ENCODE assay signal across 1 cellular context in the genomic region with DNA sequence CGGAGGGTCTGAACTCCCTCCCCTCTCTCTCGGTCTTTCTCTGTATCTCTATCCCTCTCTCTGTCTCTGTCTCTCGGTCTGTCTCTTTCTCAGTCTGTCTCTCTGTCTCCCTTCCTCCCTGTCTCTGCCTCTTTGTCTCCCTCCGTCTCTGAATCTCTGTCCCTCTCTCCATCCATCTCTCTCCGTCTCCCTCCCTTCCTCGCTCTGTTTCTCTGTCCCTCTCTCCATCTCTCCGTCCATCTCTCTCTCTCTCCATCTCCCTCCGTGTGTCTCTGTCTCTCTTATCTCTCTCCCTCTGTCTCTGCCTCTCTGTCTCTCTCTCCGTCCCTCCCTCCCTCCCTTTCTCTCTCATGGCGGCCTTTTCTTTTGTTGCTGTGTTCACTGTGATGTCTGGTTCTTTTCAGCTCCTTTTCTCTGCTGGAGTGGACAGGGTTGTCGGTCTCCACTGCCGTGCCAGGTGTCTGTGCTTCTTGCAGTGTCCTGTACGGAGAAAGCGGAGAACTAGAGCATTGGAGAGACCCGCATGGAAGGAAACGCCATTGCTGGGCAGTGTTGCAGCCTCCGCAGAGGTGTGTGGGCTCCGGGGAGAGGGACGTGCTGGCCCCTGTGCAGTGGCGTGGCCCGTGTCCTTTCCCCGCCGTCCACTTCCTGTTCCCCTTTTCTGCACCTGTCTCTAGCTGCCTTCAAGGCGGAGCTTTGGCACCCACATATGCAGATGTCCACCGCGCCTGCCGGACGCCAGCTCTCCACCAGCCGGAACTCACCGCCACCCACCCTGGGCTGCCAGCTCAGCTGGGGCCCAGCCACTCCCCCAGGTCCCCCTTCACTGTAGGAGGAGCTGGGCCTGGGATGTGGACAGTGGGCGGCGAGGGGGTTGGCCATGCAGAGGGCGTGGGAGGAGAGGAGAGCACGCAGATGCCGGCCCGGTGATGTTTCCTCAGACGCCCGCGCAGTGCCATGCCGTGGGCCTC.
TF ChIP-seq lines count a peak whose summit lies in the region.

No MANE protein-coding gene starts in this region.

TF ChIP-seq in GM12878, 131 proteins besides CTCF, POLR2A, EP300 and RAD21 (continued from another document):
- TF ChIP-seq, protein P1, sequence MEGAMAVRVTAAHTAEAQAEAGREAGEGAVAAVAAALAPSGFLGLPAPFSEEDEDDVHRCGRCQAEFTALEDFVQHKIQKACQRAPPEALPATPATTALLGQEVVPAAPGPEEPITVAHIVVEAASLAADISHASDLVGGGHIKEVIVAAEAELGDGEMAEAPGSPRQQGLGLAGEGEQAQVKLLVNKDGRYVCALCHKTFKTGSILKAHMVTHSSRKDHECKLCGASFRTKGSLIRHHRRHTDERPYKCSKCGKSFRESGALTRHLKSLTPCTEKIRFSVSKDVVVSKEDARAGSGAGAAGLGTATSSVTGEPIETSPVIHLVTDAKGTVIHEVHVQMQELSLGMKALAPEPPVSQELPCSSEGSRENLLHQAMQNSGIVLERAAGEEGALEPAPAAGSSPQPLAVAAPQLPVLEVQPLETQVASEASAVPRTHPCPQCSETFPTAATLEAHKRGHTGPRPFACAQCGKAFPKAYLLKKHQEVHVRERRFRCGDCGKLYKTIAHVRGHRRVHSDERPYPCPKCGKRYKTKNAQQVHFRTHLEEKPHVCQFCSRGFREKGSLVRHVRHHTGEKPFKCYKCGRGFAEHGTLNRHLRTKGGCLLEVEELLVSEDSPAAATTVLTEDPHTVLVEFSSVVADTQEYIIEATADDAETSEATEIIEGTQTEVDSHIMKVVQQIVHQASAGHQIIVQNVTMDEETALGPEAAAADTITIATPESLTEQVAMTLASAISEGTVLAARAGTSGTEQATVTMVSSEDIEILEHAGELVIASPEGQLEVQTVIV (IDR thresholded peaks at IDR 0.05; ENCODE audit: borderline replicate concordance, partially characterized antibody) = no peak
- TF ChIP-seq, protein P2, sequence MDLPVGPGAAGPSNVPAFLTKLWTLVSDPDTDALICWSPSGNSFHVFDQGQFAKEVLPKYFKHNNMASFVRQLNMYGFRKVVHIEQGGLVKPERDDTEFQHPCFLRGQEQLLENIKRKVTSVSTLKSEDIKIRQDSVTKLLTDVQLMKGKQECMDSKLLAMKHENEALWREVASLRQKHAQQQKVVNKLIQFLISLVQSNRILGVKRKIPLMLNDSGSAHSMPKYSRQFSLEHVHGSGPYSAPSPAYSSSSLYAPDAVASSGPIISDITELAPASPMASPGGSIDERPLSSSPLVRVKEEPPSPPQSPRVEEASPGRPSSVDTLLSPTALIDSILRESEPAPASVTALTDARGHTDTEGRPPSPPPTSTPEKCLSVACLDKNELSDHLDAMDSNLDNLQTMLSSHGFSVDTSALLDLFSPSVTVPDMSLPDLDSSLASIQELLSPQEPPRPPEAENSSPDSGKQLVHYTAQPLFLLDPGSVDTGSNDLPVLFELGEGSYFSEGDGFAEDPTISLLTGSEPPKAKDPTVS (IDR thresholded peaks at IDR 0.05; ENCODE audit: low read depth, low read length) = no peak
- TF ChIP-seq CHD2 (IDR thresholded peaks at IDR 0.05; ENCODE audit: borderline replicate concordance, low read depth, low read length) = no peak
- peak; percentile 57; the same call in 1 of the 2 replicates for TF ChIP-seq TCF12 (IDR thresholded peaks at IDR 0.05; ENCODE audit: low read depth, low read length)
- no peak for TF ChIP-seq ZSCAN29 (IDR thresholded peaks at IDR 0.05)
- no peak for TF ChIP-seq POLR2AphosphoS5 (IDR thresholded peaks at IDR 0.05; ENCODE audit: low read length)
- no peak for TF ChIP-seq YBX1 (IDR thresholded peaks at IDR 0.05)
- no peak for TF ChIP-seq DPF2 (IDR thresholded peaks at IDR 0.05)
- no peak for TF ChIP-seq SUPT20H (IDR thresholded peaks at IDR 0.05; ENCODE audit: borderline replicate concordance, control insufficient read depth, low read depth, low read length)
